15 cellular contexts compared by ENCODE assay signal in the genomic region with DNA sequence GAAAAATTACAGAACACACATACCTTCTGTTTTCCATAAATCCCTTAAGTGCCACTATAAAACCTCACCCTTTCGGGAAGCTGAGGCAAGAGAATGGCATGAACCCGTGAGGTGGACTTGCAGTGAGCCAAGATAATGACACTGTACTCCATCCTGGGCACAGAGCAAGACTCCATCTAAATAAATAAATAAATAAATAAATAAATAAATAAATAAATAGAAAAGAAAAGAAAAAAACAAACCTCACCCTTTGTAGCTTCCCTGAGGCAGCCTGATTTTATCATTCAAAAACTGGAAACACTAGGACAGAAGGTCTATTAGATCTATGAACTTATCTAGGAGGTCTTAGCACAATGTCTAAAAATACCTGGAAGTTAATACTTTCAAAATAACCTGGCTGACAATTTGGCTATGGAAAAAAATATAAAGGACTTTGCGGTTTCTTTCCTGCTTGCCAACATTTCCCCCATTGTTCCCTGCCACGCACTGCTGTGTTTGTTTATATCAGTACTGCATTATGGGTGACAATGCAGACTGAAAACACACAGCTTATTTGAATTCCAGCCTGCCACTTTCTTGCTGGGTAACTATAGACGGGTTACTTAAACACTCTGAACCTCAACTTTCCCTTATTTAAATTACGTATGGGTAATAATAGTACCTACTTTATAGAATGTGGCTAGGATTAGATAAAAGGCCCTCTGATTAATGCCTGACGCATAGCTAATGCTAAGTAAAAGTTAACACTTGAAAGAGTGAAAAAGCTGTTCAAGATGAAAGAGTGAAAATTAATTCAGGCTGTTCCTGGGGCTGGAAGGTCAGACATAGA.
DNase-seq lines count a peak whose midpoint lies in the region; ATAC-seq and TF ChIP-seq lines count a peak whose summit lies in the region.
"Had no signal": no experiment of that assay in that cellular context is flagged by ENCODE, and none has a peak within 500 bp of the region (broad histone marks: within the 10 kb centered on the region; RNA-seq: fewer than 3 reads in every experiment).

No MANE protein-coding gene starts in this region.

- H3K27me3 Mint-ChIP-seq in GM23338 (ENCODE audit: insufficient read depth, low read depth, poor library complexity), result peaks cover 2% of the 10 kb centered on the region

- no peaks in the 10 kb centered on the region for H3K79me2 ChIP-seq in GM23338 (replicated peaks; ENCODE audit: insufficient read depth)

- no peaks in the 10 kb centered on the region for H3F3A ChIP-seq in GM23338 (replicated peaks; ENCODE audit: low read depth)

- H3K4me3 Mint-ChIP-seq in GM23338, result no peak overlapping the region

- H3K9me3 Mint-ChIP-seq in GM23338, result peaks cover 8% of the 10 kb centered on the region

- H3K27me3 ChIP-seq in GM23338 (ENCODE audit: insufficient read depth), result no peaks in the 10 kb centered on the region
- H3K27me3 ChIP-seq: BLaER1 had no signal

- H4K20me1 ChIP-seq in GM23338 (replicated peaks; ENCODE audit: insufficient read depth), result no peaks in the 10 kb centered on the region
- H4K20me1 ChIP-seq: BLaER1 had no signal

- ATAC-seq in left ventricle myocardium superior, result peak; percentile 26
- no peak for ATAC-seq in HG03175 (IDR thresholded peaks at IDR 0.05; ENCODE audit: unreplicated experiment)
- no peak for ATAC-seq in GM23338
- ATAC-seq: K562 had no signal

- H3K36me3 ChIP-seq in GM23338 (ENCODE audit: insufficient read depth), result no peaks in the 10 kb centered on the region
- H3K36me3 ChIP-seq: BLaER1 had no signal

- H3K4me3 ChIP-seq in GM23338, result no peak overlapping the region
- H3K4me3 ChIP-seq: BLaER1, K562 had no signal

- no peak overlapping the region for H3K4me2 ChIP-seq in GM23338
- H3K4me2 ChIP-seq: BLaER1 had no signal

- no peak overlapping the region for H3K27ac Mint-ChIP-seq in GM23338

- DNase-seq in left ventricle myocardium superior (no peak), cardiac septum (ENCODE audit: low spot score) (no peak), NCI-H2029 treated with DMSO at 0.1 percent for 48 hours (lab: John Stamatoyannopoulos, UW) (peak; percentile 53), astrocyte of the hippocampus (ENCODE audit: low read depth, low spot score) (peak; percentile 67), NCI-H446 treated with DMSO at 0.1 percent for 48 hours (lab: John Stamatoyannopoulos, UW) (no peak), GM23338 (ENCODE audit: low spot score) (no peak)
- DNase-seq: DMS79 treated with DMSO at 0.1 percent for 48 hours, NCI-H1092 treated with DMSO at 0.1 percent for 48 hours, NCI-H187, NCI-H226, NCI-H82, SIG-M5 had no signal

- intact Hi-C loops in left ventricle myocardium superior (cut with micrococcal nuclease), result no loop called here
- intact Hi-C loops in cardiac septum (cut with DNase I), result no loop called here

- H3K9me2 ChIP-seq in GM23338 (ENCODE audit: insufficient read depth), result 0 out of 2 replicates have a peak, but pooled peaks cover 7% of the 10 kb centered on the region

- H3K27ac ChIP-seq in GM23338 (ENCODE audit: low read depth), result no peak overlapping the region
- H3K27ac ChIP-seq: BLaER1 had no signal

- TF ChIP-seq CTCF in GM23338 (conservative IDR thresholded peaks at IDR 0.05; ENCODE audit: low read depth in 2 of 2), result no peak

- H3K36me3 Mint-ChIP-seq in GM23338 (ENCODE audit: low read depth), result peaks cover 4% of the 10 kb centered on the region; the same call in 1 of the 3 replicates

- H3K4me1 Mint-ChIP-seq in GM23338, result peaks cover 10% of the 10 kb centered on the region; the same call in 1 of the 3 replicates

- H2AFZ ChIP-seq in GM23338, result no peak overlapping the region

- H3K4me1 ChIP-seq in GM23338 (ENCODE audit: insufficient read depth), result no peaks in the 10 kb centered on the region

TF ChIP-seq in GM23338, 12 proteins besides CTCF, POLR2A, EP300 and RAD21:
- TF ChIP-seq, protein P1, sequence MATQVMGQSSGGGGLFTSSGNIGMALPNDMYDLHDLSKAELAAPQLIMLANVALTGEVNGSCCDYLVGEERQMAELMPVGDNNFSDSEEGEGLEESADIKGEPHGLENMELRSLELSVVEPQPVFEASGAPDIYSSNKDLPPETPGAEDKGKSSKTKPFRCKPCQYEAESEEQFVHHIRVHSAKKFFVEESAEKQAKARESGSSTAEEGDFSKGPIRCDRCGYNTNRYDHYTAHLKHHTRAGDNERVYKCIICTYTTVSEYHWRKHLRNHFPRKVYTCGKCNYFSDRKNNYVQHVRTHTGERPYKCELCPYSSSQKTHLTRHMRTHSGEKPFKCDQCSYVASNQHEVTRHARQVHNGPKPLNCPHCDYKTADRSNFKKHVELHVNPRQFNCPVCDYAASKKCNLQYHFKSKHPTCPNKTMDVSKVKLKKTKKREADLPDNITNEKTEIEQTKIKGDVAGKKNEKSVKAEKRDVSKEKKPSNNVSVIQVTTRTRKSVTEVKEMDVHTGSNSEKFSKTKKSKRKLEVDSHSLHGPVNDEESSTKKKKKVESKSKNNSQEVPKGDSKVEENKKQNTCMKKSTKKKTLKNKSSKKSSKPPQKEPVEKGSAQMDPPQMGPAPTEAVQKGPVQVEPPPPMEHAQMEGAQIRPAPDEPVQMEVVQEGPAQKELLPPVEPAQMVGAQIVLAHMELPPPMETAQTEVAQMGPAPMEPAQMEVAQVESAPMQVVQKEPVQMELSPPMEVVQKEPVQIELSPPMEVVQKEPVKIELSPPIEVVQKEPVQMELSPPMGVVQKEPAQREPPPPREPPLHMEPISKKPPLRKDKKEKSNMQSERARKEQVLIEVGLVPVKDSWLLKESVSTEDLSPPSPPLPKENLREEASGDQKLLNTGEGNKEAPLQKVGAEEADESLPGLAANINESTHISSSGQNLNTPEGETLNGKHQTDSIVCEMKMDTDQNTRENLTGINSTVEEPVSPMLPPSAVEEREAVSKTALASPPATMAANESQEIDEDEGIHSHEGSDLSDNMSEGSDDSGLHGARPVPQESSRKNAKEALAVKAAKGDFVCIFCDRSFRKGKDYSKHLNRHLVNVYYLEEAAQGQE (IDR thresholded peaks at IDR 0.05; ENCODE audit: unreplicated experiment), result no peak
- no peak for TF ChIP-seq POLR2AphosphoS5 (IDR thresholded peaks at IDR 0.05; ENCODE audit: low read depth)

Comparison
In these comparisons a context has a peak if more than half of its experiments do, and no peak if none do; other contexts are left out.
1. DNase-seq: peak in NCI-H2029 treated with DMSO at 0.1 percent for 48 hours (single experiment) and astrocyte of the hippocampus (single experiment); none in left ventricle myocardium superior (single experiment), cardiac septum (single experiment), NCI-H446 treated with DMSO at 0.1 percent for 48 hours (single experiment) and GM23338 (single experiment).